In genomic region chr6:25746968-25747367, GRCh38 we compare ENCODE assay signal across 2 cellular contexts.
TF ChIP-seq lines count a peak whose summit lies in the region.

No MANE protein-coding gene starts in this region.

TF ChIP-seq in GM23338, 12 proteins besides CTCF, POLR2A, EP300 and RAD21:
- TF ChIP-seq REST (IDR thresholded peaks at IDR 0.05; ENCODE audit: unreplicated experiment) (no peak), STAT1 (IDR thresholded peaks at IDR 0.05; ENCODE audit: unreplicated experiment) (no peak), JUNB (IDR thresholded peaks at IDR 0.05; ENCODE audit: unreplicated experiment) (no peak), POLR2AphosphoS5 (IDR thresholded peaks at IDR 0.05; ENCODE audit: low read depth) (no peak), CREB1 (CRISPR knock-in tag; IDR thresholded peaks at IDR 0.05; ENCODE audit: low read depth) (no peak), EZH2phosphoT487 (IDR thresholded peaks at IDR 0.05; ENCODE audit: unreplicated experiment) (no peak), ZNF331 (CRISPR knock-in tag; IDR thresholded peaks at IDR 0.05; ENCODE audit: low read depth) (no peak), EZH2 (IDR thresholded peaks at IDR 0.05; ENCODE audit: low read depth, unreplicated experiment) (no peak), ZNF114 (CRISPR knock-in tag; IDR thresholded peaks at IDR 0.05) (no peak), ETS1 (IDR thresholded peaks at IDR 0.05) (no peak), ZNF462 (CRISPR knock-in tag; IDR thresholded peaks at IDR 0.05) (no peak), NANOG (IDR thresholded peaks at IDR 0.05; ENCODE audit: borderline replicate concordance) (no peak)

TF ChIP-seq in K562, 482 proteins besides CTCF, POLR2A, EP300 and RAD21 (continued from another document):
- TF ChIP-seq IRF9 (tag; IDR thresholded peaks at IDR 0.05) = no peak
- TF ChIP-seq BDP1 (IDR thresholded peaks at IDR 0.05; ENCODE audit: insufficient read depth, insufficient read length) = no peak
- TF ChIP-seq ZKSCAN3 (CRISPR knock-in tag; IDR thresholded peaks at IDR 0.05) = no peak
- no peak for TF ChIP-seq ASH1L (IDR thresholded peaks at IDR 0.05; ENCODE audit: borderline replicate concordance, low read depth, partially characterized antibody)
- no peak for TF ChIP-seq EP400 (IDR thresholded peaks at IDR 0.05)
- TF ChIP-seq BCOR (IDR thresholded peaks at IDR 0.05) = no peak
- no peak for TF ChIP-seq RBBP5 (IDR thresholded peaks at IDR 0.05; ENCODE audit: borderline replicate concordance, insufficient read depth, low read length, poor library complexity, severe bottlenecking)
- TF ChIP-seq SMARCA5 (IDR thresholded peaks at IDR 0.05) = no peak
- no peak for TF ChIP-seq PTTG1 (tag; IDR thresholded peaks at IDR 0.05; ENCODE audit: low read depth)
- no peak for TF ChIP-seq CREM (IDR thresholded peaks at IDR 0.05; ENCODE audit: low read depth)
- TF ChIP-seq TAF1 (IDR thresholded peaks at IDR 0.05; ENCODE audit: control insufficient read depth, extremely low read depth, insufficient read depth, low read length, severe bottlenecking) = no peak
